In the genomic region with DNA sequence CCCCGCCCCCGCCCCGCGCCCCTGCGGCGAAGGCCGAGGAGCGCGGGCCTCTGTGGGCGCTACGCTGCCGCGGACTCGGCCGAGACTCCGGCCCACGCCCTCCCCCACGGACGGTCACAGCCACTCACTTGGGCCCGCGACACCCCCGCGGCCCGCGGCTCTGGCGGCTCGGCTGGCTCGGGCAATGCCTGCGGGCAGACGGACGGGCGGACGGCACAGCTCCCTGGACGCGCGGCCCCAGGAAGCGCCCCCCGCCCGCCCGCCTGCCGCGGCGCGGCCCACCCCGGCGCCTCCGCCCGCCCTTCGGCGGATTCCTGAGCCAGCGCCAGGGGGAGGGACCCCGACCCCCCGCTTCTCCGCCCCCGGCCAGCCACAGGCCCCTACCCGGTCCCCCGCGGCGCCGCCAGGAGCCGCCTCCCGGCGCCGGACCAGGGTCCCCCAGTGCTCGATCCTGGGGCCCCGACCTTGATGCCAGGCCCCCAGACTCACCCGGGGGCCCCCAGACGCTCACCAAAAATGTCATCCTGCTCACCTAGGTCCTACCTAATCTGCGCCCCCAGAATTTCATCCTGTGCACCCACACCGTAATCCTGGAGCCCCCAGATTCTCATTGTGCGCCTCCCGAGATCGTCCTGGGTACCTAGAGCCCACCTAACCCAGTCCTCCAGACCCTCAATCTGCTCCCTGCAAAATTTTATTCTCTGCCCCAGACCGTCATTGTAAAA, we compare ENCODE assay signal across 8 cellular contexts. TPM values are rescaled to one million over a fixed set of nuclear protein-coding genes. Genes with fewer than 3 reads are reported as not detected.
DNase-seq lines count a peak whose midpoint lies in the region; ATAC-seq and TF ChIP-seq lines count a peak whose summit lies in the region.

TSS of gene EFEMP2 (minus strand) at position 246 of the 725 bp plus-strand sequence. CDS start 446 bp downstream, outside the sequence.

- peak within 1 kb of the TSS; percentile 81 for H3K4me3 Mint-ChIP-seq in activated CD4-positive, alpha-beta T cell treated with anti-CD3 and anti-CD28 coated beads, Interleukin-2, amount 10 ng/mL, durations not matched to agents 7 days and 5 days
- H3K4me3 Mint-ChIP-seq in immature natural killer cell = peak within 1 kb of the TSS; percentile 77 to 94 (median 89)
- H3K4me3 Mint-ChIP-seq in stimulated activated memory B cell treated with anti-CD40 and anti-IgM and Interleukin-4, amounts not matched to agents 10 μg/mL and 1 μg/mL and 100 μg/mL, for 72 hours = peak within 1 kb of the TSS; percentile 83

- peak; percentile 6 for ATAC-seq in stimulated activated memory B cell treated with anti-CD40 and anti-IgM and Interleukin-4, amounts not matched to agents 10 μg/mL and 1 μg/mL and 100 μg/mL, for 72 hours
- ATAC-seq in GM21515 (IDR thresholded peaks at IDR 0.05; ENCODE audit: unreplicated experiment) = no peak

- no peak for TF ChIP-seq CTCF in astrocyte of the spinal cord (IDR thresholded peaks at IDR 0.05; ENCODE audit: low read depth, low read length)

- peaks cover 36% of the 10 kb centered on the region for H3K4me1 Mint-ChIP-seq in activated CD4-positive, alpha-beta T cell treated with anti-CD3 and anti-CD28 coated beads, Interleukin-2, amount 10 ng/mL, durations not matched to agents 7 days and 5 days
- H3K4me1 Mint-ChIP-seq in immature natural killer cell = peaks cover 23 to 45% of the 10 kb centered on the region in 2 donors
- peaks cover 26% of the 10 kb centered on the region for H3K4me1 Mint-ChIP-seq in stimulated activated memory B cell treated with anti-CD40 and anti-IgM and Interleukin-4, amounts not matched to agents 10 μg/mL and 1 μg/mL and 100 μg/mL, for 72 hours

- H3K36me3 Mint-ChIP-seq in activated CD4-positive, alpha-beta T cell treated with anti-CD3 and anti-CD28 coated beads, Interleukin-2, amount 10 ng/mL, durations not matched to agents 7 days and 5 days (ENCODE audit: low read depth) = peaks cover under 1% of the 10 kb centered on the region
- H3K36me3 Mint-ChIP-seq in immature natural killer cell = no peaks in the 10 kb centered on the region
- H3K36me3 Mint-ChIP-seq in stimulated activated memory B cell treated with anti-CD40 and anti-IgM and Interleukin-4, amounts not matched to agents 10 μg/mL and 1 μg/mL and 100 μg/mL, for 72 hours = peaks cover 1% of the 10 kb centered on the region

- H3K27me3 Mint-ChIP-seq in activated CD4-positive, alpha-beta T cell treated with anti-CD3 and anti-CD28 coated beads, Interleukin-2, amount 10 ng/mL, durations not matched to agents 7 days and 5 days = no peaks in the 10 kb centered on the region
- H3K27me3 Mint-ChIP-seq in immature natural killer cell (ENCODE audit: low read depth in 3 of 3) = peaks cover 0 to 8% (median 0%) of the 10 kb centered on the region in 3 donors
- H3K27me3 Mint-ChIP-seq in stimulated activated memory B cell treated with anti-CD40 and anti-IgM and Interleukin-4, amounts not matched to agents 10 μg/mL and 1 μg/mL and 100 μg/mL, for 72 hours = peaks cover 7% of the 10 kb centered on the region

- H3K9me3 Mint-ChIP-seq in activated CD4-positive, alpha-beta T cell treated with anti-CD3 and anti-CD28 coated beads, Interleukin-2, amount 10 ng/mL, durations not matched to agents 7 days and 5 days = no peaks in the 10 kb centered on the region
- H3K9me3 Mint-ChIP-seq in immature natural killer cell = no peaks in the 10 kb centered on the region
- no peaks in the 10 kb centered on the region for H3K9me3 Mint-ChIP-seq in stimulated activated memory B cell treated with anti-CD40 and anti-IgM and Interleukin-4, amounts not matched to agents 10 μg/mL and 1 μg/mL and 100 μg/mL, for 72 hours

- DNase-seq in activated CD4-positive, alpha-beta T cell treated with anti-CD3 and anti-CD28 coated beads, Interleukin-2, amount 10 ng/mL, durations not matched to agents 7 days and 5 days = no peak
- DNase-seq in activated CD4-positive, alpha-beta T cell treated with anti-CD3 and anti-CD28 coated beads, Interleukin-2, amount 50 U/mL, for 4 hours = no peak
- peak; percentile 49 for DNase-seq in astrocyte of the spinal cord (ENCODE audit: low read depth, low spot score)
- DNase-seq in immature natural killer cell = no peak
- no peak for DNase-seq in NCI-H2081 (lab: John Stamatoyannopoulos, UW)
- no peak for DNase-seq in cerebellar cortex (ENCODE audit: low spot score)

- H3K4me3 ChIP-seq in astrocyte of the spinal cord (ENCODE audit: low read depth, low read length) = peak within 1 kb of the TSS; percentile 65

- peak within 1 kb of the TSS; percentile 89 for H3K27ac Mint-ChIP-seq in activated CD4-positive, alpha-beta T cell treated with anti-CD3 and anti-CD28 coated beads, Interleukin-2, amount 10 ng/mL, durations not matched to agents 7 days and 5 days
- peak within 1 kb of the TSS; percentile 76 to 92 (median 86) for H3K27ac Mint-ChIP-seq in immature natural killer cell
- peak within 1 kb of the TSS; percentile 84 for H3K27ac Mint-ChIP-seq in stimulated activated memory B cell treated with anti-CD40 and anti-IgM and Interleukin-4, amounts not matched to agents 10 μg/mL and 1 μg/mL and 100 μg/mL, for 72 hours

- POLR2A ChIA-PET in activated CD4-positive, alpha-beta T cell treated with anti-CD3 and anti-CD28 coated beads, Interleukin-2, amount 10 ng/mL, durations not matched to agents 7 days and 5 days (lab: Charles Lee) = no interaction called here

- in situ Hi-C loops in astrocyte of the spinal cord (cut with HindIII; ENCODE audit: low sequenced_read_pairs) = no loop called here

- CTCF ChIA-PET in activated CD4-positive, alpha-beta T cell treated with anti-CD3 and anti-CD28 coated beads, Interleukin-2, amount 10 ng/mL, durations not matched to agents 7 days and 5 days (lab: Charles Lee) = interaction anchor here (0.6 to 25.8 kb wide), 3 partner anchors 12 to 364 kb away, joined by 4 to 590 read pairs (median 86); partner anchors contain the start of genes CCDC85B, CFL1, CTSW and FIBP

RNA-seq across cellular contexts. Expression of gene EFEMP2, which starts in this region (rescaled TPM):
- 1 to 10 TPM; 9.0 to 9.7 TPM for total RNA-seq in activated CD4-positive, alpha-beta T cell treated with anti-CD3 and anti-CD28 coated beads, Interleukin-2, amount 10 ng/mL, durations not matched to agents 7 days and 5 days
- 1 to 10 TPM; 1.6 to 6.3 (median 3.6) TPM for polyA plus RNA-seq in immature natural killer cell
